In genomic region chr3:196220587-196220986, GRCh38 we compare ENCODE assay signal across 19 cellular contexts. TPM values are rescaled to one million over a fixed set of nuclear protein-coding genes. Genes with fewer than 3 reads are reported as not detected.
DNase-seq lines count a peak whose midpoint lies in the region; ATAC-seq and TF ChIP-seq lines count a peak whose summit lies in the region.
"Had no signal": no experiment of that assay in that cellular context is flagged by ENCODE, and none has a peak within 500 bp of the region (broad histone marks: within the 10 kb centered on the region; RNA-seq: fewer than 3 reads in every experiment).

No MANE protein-coding gene starts in this region.

- no peak for TF ChIP-seq CTCF in left ventricle myocardium inferior (IDR thresholded peaks at IDR 0.05; ENCODE audit: borderline replicate concordance)
- no peak for TF ChIP-seq CTCF in ascending aorta (IDR thresholded peaks at IDR 0.05)

- no peaks in the 10 kb centered on the region for H3K36me3 ChIP-seq in left ventricle myocardium inferior
- H3K36me3 ChIP-seq in ascending aorta = no peaks in the 10 kb centered on the region
- H3K36me3 ChIP-seq: colonic mucosa, transverse colon had no signal

- no peaks in the 10 kb centered on the region for H3K9me3 ChIP-seq in left ventricle myocardium inferior (replicated peaks)
- no peaks in the 10 kb centered on the region for H3K9me3 ChIP-seq in ascending aorta
- H3K9me3 ChIP-seq: colonic mucosa, transverse colon had no signal

- H3K4me1 Mint-ChIP-seq in activated T-helper 17 cell treated with anti-CD3 and anti-CD28 coated beads, Interleukin-2, amount 50 U/mL, for 72 hours = peaks cover 11% of the 10 kb centered on the region
- H3K4me1 Mint-ChIP-seq in memory B cell = peaks cover 9% of the 10 kb centered on the region

- H3K27ac Mint-ChIP-seq in activated T-helper 17 cell treated with anti-CD3 and anti-CD28 coated beads, Interleukin-2, amount 50 U/mL, for 72 hours = peak overlapping the region; percentile 88
- peak overlapping the region; percentile 46 for H3K27ac Mint-ChIP-seq in memory B cell

- H3K27me3 ChIP-seq in left ventricle myocardium inferior (ENCODE audit: low read depth) = peaks cover 14% of the 10 kb centered on the region
- no peaks in the 10 kb centered on the region for H3K27me3 ChIP-seq in ascending aorta
- H3K27me3 ChIP-seq: colonic mucosa, transverse colon had no signal

- no peaks in the 10 kb centered on the region for H3K27me3 Mint-ChIP-seq in activated T-helper 17 cell treated with anti-CD3 and anti-CD28 coated beads, Interleukin-2, amount 50 U/mL, for 72 hours
- H3K27me3 Mint-ChIP-seq in memory B cell = no peaks in the 10 kb centered on the region

- no peaks in the 10 kb centered on the region for H3K36me3 Mint-ChIP-seq in activated T-helper 17 cell treated with anti-CD3 and anti-CD28 coated beads, Interleukin-2, amount 50 U/mL, for 72 hours (ENCODE audit: low read depth)
- no peaks in the 10 kb centered on the region for H3K36me3 Mint-ChIP-seq in memory B cell

- H3K4me3 Mint-ChIP-seq in activated T-helper 17 cell treated with anti-CD3 and anti-CD28 coated beads, Interleukin-2, amount 50 U/mL, for 72 hours = no peak overlapping the region
- H3K4me3 Mint-ChIP-seq in memory B cell = no peak overlapping the region

- H3K9me3 Mint-ChIP-seq in activated T-helper 17 cell treated with anti-CD3 and anti-CD28 coated beads, Interleukin-2, amount 50 U/mL, for 72 hours = no peaks in the 10 kb centered on the region
- no peaks in the 10 kb centered on the region for H3K9me3 Mint-ChIP-seq in memory B cell

- H3K27ac ChIP-seq in left ventricle myocardium inferior (replicated peaks) = no peak overlapping the region
- H3K27ac ChIP-seq in ascending aorta = no peak overlapping the region
- H3K27ac ChIP-seq: epithelial cell of prostate, PC-9, VCaP had no signal

- H3K4me3 ChIP-seq in left ventricle myocardium inferior (no peak overlapping the region), ascending aorta (no peak overlapping the region)
- H3K4me3 ChIP-seq: colonic mucosa, PC-9, transverse colon had no signal

- no peak for DNase-seq in Right ventricle myocardium inferior (ENCODE audit: missing footprints)
- no peak for DNase-seq in left ventricle myocardium inferior
- no peak for DNase-seq in memory B cell (ENCODE audit: low spot score in 2 of 2)
- DNase-seq in NCI-H526 treated with DMSO at 0.1 percent for 48 hours (lab: John Stamatoyannopoulos, UW) = no peak
- no peak for DNase-seq in ascending aorta (ENCODE audit: low spot score in 2 of 2)
- no peak for DNase-seq in NCI-H1694 treated with DMSO at 0.1 percent for 48 hours (lab: John Stamatoyannopoulos, UW)
- DNase-seq: activated effector memory CD4-positive, alpha-beta T cell treated with Interleukin-2 at 50 U/mL for 16 hours; colonic mucosa; NCI-H187; NCI-H510A; PC-9; stimulated activated CD4-positive, alpha-beta T cell treated with anti-CD3 and anti-CD28 coated beads, Interleukin-4, amount 100 ng/mL, for 4 hours; transverse colon had no signal

- ATAC-seq in Right ventricle myocardium inferior (peak; percentile 51), memory B cell (ENCODE audit: low read depth) (no peak), HG02870 (IDR thresholded peaks at IDR 0.05; ENCODE audit: unreplicated experiment) (no peak)
- no peak for ATAC-seq in activated T-helper 17 cell treated with anti-CD3 and anti-CD28 coated beads, Interleukin-2, amount 50 U/mL, for 72 hours (replicated peaks)

- H3K4me1 ChIP-seq in left ventricle myocardium inferior (peaks cover 12% of the 10 kb centered on the region), ascending aorta (no peaks in the 10 kb centered on the region)

- intact Hi-C loops in Right ventricle myocardium inferior (cut with DNase I) = no loop called here
- intact Hi-C loops in left ventricle myocardium inferior (cut with micrococcal nuclease) = no loop called here
- intact Hi-C loops in ascending aorta (cut with DNase I) = no loop called here

RNA-seq across cellular contexts. Expression of gene SLC51A, which starts 4.3 kb away (rescaled TPM):
- total RNA-seq in Right ventricle myocardium inferior (0.60 TPM), left ventricle myocardium inferior (not detected), ascending aorta (not detected)
- not detected for total RNA-seq in activated T-helper 17 cell treated with anti-CD3 and anti-CD28 coated beads, Interleukin-2, amount 50 U/mL, for 72 hours
- total RNA-seq: activated CD8-positive, alpha-beta memory T cell treated with anti-CD3 and anti-CD28 coated beads for 36 hours had no signal

RNA-seq across cellular contexts. Expression of gene ZDHHC19, which starts 9.4 kb away (rescaled TPM):
- total RNA-seq in Right ventricle myocardium inferior (not detected), left ventricle myocardium inferior (not detected), ascending aorta (not detected)
- total RNA-seq in activated T-helper 17 cell treated with anti-CD3 and anti-CD28 coated beads, Interleukin-2, amount 50 U/mL, for 72 hours = not detected
- total RNA-seq: activated CD8-positive, alpha-beta memory T cell treated with anti-CD3 and anti-CD28 coated beads for 36 hours; colonic mucosa; omental fat pad; PC-9; transverse colon had no signal
